In the genomic region with DNA sequence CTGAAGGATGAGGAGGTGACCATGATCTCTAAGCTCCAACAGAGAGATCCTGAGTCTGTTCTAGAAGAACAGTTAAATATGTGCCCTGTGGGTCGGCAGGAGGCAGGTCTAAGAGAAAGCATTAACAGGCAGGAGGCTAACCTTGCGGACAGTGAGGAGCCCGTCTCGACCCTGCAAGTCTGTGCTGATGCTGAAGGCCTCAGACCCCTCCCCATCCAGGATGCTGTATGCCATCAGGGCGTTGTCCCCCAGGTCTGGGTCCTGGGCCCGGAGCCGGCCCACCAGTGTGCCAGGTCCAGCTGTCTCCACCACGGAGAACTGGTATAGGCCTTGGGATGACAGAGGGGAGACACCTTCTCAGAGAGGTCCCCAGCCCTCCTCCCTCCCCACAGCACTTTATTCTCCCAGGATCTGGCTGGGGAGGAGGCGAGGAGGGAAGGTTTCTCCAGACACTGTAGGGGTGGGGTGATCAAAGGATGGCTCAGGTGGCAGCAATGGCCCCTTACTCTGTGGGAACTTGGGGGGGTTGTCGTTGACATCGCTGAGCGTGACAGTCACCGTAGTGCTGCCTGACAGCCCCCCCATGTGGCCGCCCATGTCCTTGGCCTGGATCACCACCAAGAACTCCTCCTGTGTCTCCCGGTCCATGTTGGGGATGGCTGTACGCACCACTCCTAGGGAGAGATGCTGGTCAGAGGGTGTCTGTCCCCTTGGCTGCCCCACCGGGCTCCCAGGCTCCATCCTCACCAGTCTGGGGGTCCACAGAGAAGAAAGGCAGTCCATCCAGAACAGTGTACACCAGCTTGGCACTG, we compare ENCODE assay signal across 14 cellular contexts. TPM values are rescaled to one million over a fixed set of nuclear protein-coding genes. Genes with fewer than 3 reads are reported as not detected.
DNase-seq lines count a peak whose midpoint lies in the region; ATAC-seq and TF ChIP-seq lines count a peak whose summit lies in the region.
"Had no signal": no experiment of that assay in that cellular context is flagged by ENCODE, and none has a peak within 500 bp of the region (broad histone marks: within the 10 kb centered on the region; RNA-seq: fewer than 3 reads in every experiment).

No MANE protein-coding gene starts in this region.

- H3K23ac ChIP-seq in neuronal stem cell (ENCODE audit: low read depth, low read length, poor library complexity), result peak overlapping the region; percentile 20

- H3K36me3 ChIP-seq in DOHH2 (ENCODE audit: control insufficient read depth, low read length) (peaks cover 7% of the 10 kb centered on the region), neuronal stem cell (replicated peaks in 1 of 2; ENCODE audit: control insufficient read depth in 2 of 2, insufficient read depth in 2 of 2, low read length in 2 of 2) (peaks cover 33 to 73% of the 10 kb centered on the region in 2 donors)

- no peak overlapping the region for H4K8ac ChIP-seq in neuronal stem cell (ENCODE audit: low read depth, low read length)

- H4K91ac ChIP-seq in neuronal stem cell (ENCODE audit: low read depth, low read length, poor library complexity), result no peak overlapping the region

- H3K18ac ChIP-seq in neuronal stem cell (ENCODE audit: low read length), result no peak overlapping the region

- H2BK120ac ChIP-seq in neuronal stem cell (ENCODE audit: low read depth, low read length), result no peak overlapping the region

- in situ Hi-C loops in astrocyte of the cerebellum (cut with HindIII; ENCODE audit: low sequenced_read_pairs), result no loop called here

- peaks cover 11% of the 10 kb centered on the region for H3F3A ChIP-seq in DOHH2 (ENCODE audit: control insufficient read depth, insufficient read depth)

- H3K27me3 ChIP-seq in DOHH2 (ENCODE audit: control insufficient read depth, low read length) (peaks cover 6% of the 10 kb centered on the region; the same call in 1 of the 2 replicates), HL-60 (ENCODE audit: insufficient read depth, poor library complexity, severe bottlenecking) (no peaks in the 10 kb centered on the region), neuronal stem cell (ENCODE audit: control insufficient read depth in 3 of 3, insufficient read depth in 3 of 3, low read depth in 1 of 3, low read length in 3 of 3) (no peaks in the 10 kb centered on the region)

- peak overlapping the region; percentile 32 for H3K9ac ChIP-seq in neuronal stem cell (ENCODE audit: low read depth, low read length, poor library complexity)

- no peak overlapping the region for H3K4me2 ChIP-seq in DOHH2 (ENCODE audit: low read length)
- H3K4me2 ChIP-seq in neuronal stem cell (ENCODE audit: insufficient read depth, low read length, poor library complexity, severe bottlenecking), result no peak overlapping the region
- H3K4me2 ChIP-seq: PC-9 had no signal

- no peak for DNase-seq in HL-60 (ENCODE audit: low read depth in 1 of 2, low spot score in 1 of 2)
- no peak for DNase-seq in astrocyte of the cerebellum (ENCODE audit: low read depth)
- DNase-seq in neuronal stem cell (ENCODE audit: low spot score), result no peak
- DNase-seq in cerebellum (ENCODE audit: low spot score), result no peak
- no peak for DNase-seq in NCI-H128 (lab: John Stamatoyannopoulos, UW; ENCODE audit: unreplicated experiment)
- no peak for DNase-seq in NCI-H1092 treated with DMSO at 0.1 percent for 48 hours (lab: John Stamatoyannopoulos, UW)
- DNase-seq: EL, MV-4-11, PC-9 had no signal

- no peaks in the 10 kb centered on the region for H3K79me2 ChIP-seq in DOHH2 (ENCODE audit: control insufficient read depth, low read length)

- H2BK12ac ChIP-seq in neuronal stem cell (ENCODE audit: low read length), result no peak overlapping the region

- no peak overlapping the region for H3K4ac ChIP-seq in neuronal stem cell (ENCODE audit: low read length)

- no peaks in the 10 kb centered on the region for H3K9me3 ChIP-seq in DOHH2 (ENCODE audit: control insufficient read depth, insufficient read depth, low read length)
- peaks cover 0 to 3% of the 10 kb centered on the region in 2 donors for H3K9me3 ChIP-seq in neuronal stem cell (replicated peaks in 1 of 2; ENCODE audit: control insufficient read depth in 2 of 2, insufficient read depth in 1 of 2, low read depth in 1 of 2, low read length in 2 of 2)

- WGBS in neuronal stem cell (ENCODE audit: extremely low coverage in 2 of 2, insufficient read length in 2 of 2, insufficient replicate concordance in 1 of 2), 2 donors, result no CpG with 5 or more reads among the region's 17 CpGs

- H3K79me1 ChIP-seq in neuronal stem cell (ENCODE audit: low read depth, low read length), result peaks cover 5% of the 10 kb centered on the region

- H2BK15ac ChIP-seq in neuronal stem cell (ENCODE audit: low read length), result no peak overlapping the region

- H2AK5ac ChIP-seq in neuronal stem cell (ENCODE audit: low read depth, low read length), result no peak overlapping the region

- H3K4me3 ChIP-seq in DOHH2 (ENCODE audit: low read length), result no peak overlapping the region
- no peak overlapping the region for H3K4me3 ChIP-seq in HL-60 (replicated peaks; ENCODE audit: insufficient read depth, low read length)
- H3K4me3 ChIP-seq in astrocyte of the cerebellum (ENCODE audit: low read depth, low read length), result no peak overlapping the region
- H3K4me3 ChIP-seq in neuronal stem cell (ENCODE audit: low read length in 2 of 2), result no peak overlapping the region
- H3K4me3 ChIP-seq: PC-9 had no signal

- TF ChIP-seq CTCF in DOHH2 (IDR thresholded peaks at IDR 0.05; ENCODE audit: low read depth, low read length, poor library complexity, severe bottlenecking) (peak; percentile 70), HL-60 (IDR thresholded peaks at IDR 0.05; ENCODE audit: insufficient read depth, low read length) (peak; percentile 6), astrocyte of the cerebellum (IDR thresholded peaks at IDR 0.05; ENCODE audit: low read depth, low read length, missing control alignments) (peak; percentile 5)

- H2AFZ ChIP-seq in neuronal stem cell (ENCODE audit: low read length), result no peak overlapping the region
- H2AFZ ChIP-seq: PC-9 had no signal

- H4K20me1 ChIP-seq in DOHH2 (ENCODE audit: control insufficient read depth, insufficient read depth, low read depth, low read length), result no peaks in the 10 kb centered on the region

- no peak overlapping the region for H3K27ac ChIP-seq in DOHH2 (ENCODE audit: low read depth, low read length)
- no peak overlapping the region for H3K27ac ChIP-seq in HL-60 (replicated peaks)
- H3K27ac ChIP-seq in neuronal stem cell (replicated peaks; ENCODE audit: low read length), result no peak overlapping the region
- H3K27ac ChIP-seq: PC-9 had no signal

- no peak overlapping the region for H3K14ac ChIP-seq in neuronal stem cell (ENCODE audit: low read length)

- peaks cover 19% of the 10 kb centered on the region for H3K4me1 ChIP-seq in DOHH2 (ENCODE audit: control insufficient read depth, low read length)
- H3K4me1 ChIP-seq in neuronal stem cell (ENCODE audit: control insufficient read depth in 2 of 2, insufficient read depth in 1 of 2, low read depth in 1 of 2, low read length in 2 of 2), result peaks cover 6% of the 10 kb centered on the region in 2 donors

- H3K9me2 ChIP-seq in DOHH2 (replicated peaks; ENCODE audit: control insufficient read depth, low read length), result no peaks in the 10 kb centered on the region

- H2BK5ac ChIP-seq in neuronal stem cell (ENCODE audit: low read length), result no peak overlapping the region

- ATAC-seq in GM18517 (IDR thresholded peaks at IDR 0.05; ENCODE audit: unreplicated experiment), result no peak
- ATAC-seq: stimulated activated memory B cell treated with anti-CD40 and anti-IgM and Interleukin-4, amounts not matched to agents 10 μg/mL and 1 μg/mL and 100 μg/mL, for 72 hours had no signal

RNA-seq across cellular contexts. Expression of a gene that starts 3.1 kb away (rescaled TPM):
- polyA plus RNA-seq in neuronal stem cell (2013, experiment 1 of 2), result 21.1 TPM
- 20.6 TPM for polyA plus RNA-seq in neuronal stem cell (2013, experiment 2 of 2)
- total RNA-seq in cerebellum, result 17.5 TPM

RNA-seq across cellular contexts. Expression of a gene that starts 12.2 kb away (rescaled TPM):
- not detected for polyA plus RNA-seq in neuronal stem cell (2013, experiment 1 of 2)
- not detected for polyA plus RNA-seq in neuronal stem cell (2013, experiment 2 of 2)
- not detected for total RNA-seq in cerebellum
- total RNA-seq: dermis microvascular lymphatic vessel endothelial cell, PC-9, renal cortical epithelial cell had no signal

RNA-seq across cellular contexts. Expression of a gene that starts 19.5 kb away (rescaled TPM):
- polyA plus RNA-seq in neuronal stem cell (2013, experiment 1 of 2), result 136 TPM
- 135 TPM for polyA plus RNA-seq in neuronal stem cell (2013, experiment 2 of 2)
- total RNA-seq in cerebellum, result 74.6 TPM

RNA-seq across cellular contexts. Expression of a gene that starts 40.7 kb away (rescaled TPM):
- polyA plus RNA-seq in neuronal stem cell (2013, experiment 1 of 2), result 147 TPM
- 150 TPM for polyA plus RNA-seq in neuronal stem cell (2013, experiment 2 of 2)
- 111 TPM for total RNA-seq in cerebellum

RNA-seq across cellular contexts. Expression of a gene that starts 41.1 kb away (rescaled TPM):
- polyA plus RNA-seq in neuronal stem cell (2013, experiment 1 of 2), result 21.0 TPM
- 18.3 TPM for polyA plus RNA-seq in neuronal stem cell (2013, experiment 2 of 2)
- total RNA-seq in cerebellum, result 16.2 TPM

Comparison
In these comparisons a context has a peak if more than half of its experiments do, and no peak if none do; other contexts are left out.
1. CTCF ChIP-seq: peak in every context shown above with its lines; median percentile 70 in DOHH2; 6 in HL-60; 5 in astrocyte of the cerebellum.